ENCODE assay signal across 23 cellular contexts in the genomic region with DNA sequence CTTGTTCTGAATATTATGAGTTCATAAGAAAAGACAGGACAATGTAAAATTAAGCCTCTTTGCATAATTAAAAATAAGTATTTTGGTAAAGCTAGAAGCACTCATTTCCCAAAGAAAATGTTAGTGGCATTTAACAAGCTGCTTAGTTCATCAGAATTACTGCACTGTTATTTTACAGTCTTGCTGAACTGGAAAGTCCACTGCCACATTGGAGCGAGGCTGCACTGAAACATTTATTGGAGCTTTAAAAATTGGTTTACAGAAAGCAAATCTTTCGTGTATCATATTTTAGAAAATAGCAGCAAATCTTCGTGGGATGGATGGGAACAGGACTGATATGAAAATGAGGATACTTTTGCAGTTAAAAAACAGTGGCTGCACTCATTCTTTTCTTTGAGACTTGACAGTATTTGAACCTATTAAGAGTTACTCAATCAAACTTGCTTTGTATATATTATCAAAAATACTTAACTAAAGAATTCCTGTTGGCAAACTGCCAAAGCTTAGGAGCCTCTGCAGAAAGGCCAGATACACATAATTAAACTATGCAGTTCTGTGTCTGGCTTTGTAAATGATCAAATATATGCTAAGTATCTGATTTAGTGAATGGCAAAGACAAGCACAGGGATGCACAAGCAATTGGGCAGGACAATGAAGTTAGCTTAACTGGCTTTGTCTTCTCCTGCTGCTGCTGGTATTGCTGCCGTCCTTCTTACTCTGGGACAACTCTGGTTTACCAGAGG. TPM values are rescaled to one million over a fixed set of nuclear protein-coding genes. Genes with fewer than 3 reads are reported as not detected.
DNase-seq lines count a peak whose midpoint lies in the region; ATAC-seq and TF ChIP-seq lines count a peak whose summit lies in the region.
"Had no signal": no experiment of that assay in that cellular context is flagged by ENCODE, and none has a peak within 500 bp of the region (broad histone marks: within the 10 kb centered on the region; RNA-seq: fewer than 3 reads in every experiment).

No MANE protein-coding gene starts in this region.

- no TSS peak for BruUV-seq in A673 (replicated peaks; lab: Mats Ljungman, UMichigan)

- H3K27ac Mint-ChIP-seq in CD8-positive, alpha-beta T cell, result no peak overlapping the region
- H3K27ac Mint-ChIP-seq: activated CD8-positive, alpha-beta memory T cell treated with anti-CD3 and anti-CD28 coated beads, Interleukin-2, amount 10 ng/mL, durations not matched to agents 7 days and 5 days; activated naive CD4-positive, alpha-beta T cell treated with anti-CD3 and anti-CD28 coated beads, Interleukin-2, amount 50 U/mL, for 24 hours; activated T-helper 1 cell treated with anti-CD3 and anti-CD28 coated beads, Interleukin-12 subunit alpha, Interleukin-12 subunit beta, Interleukin-2, Interleukin-4 antibody, amounts not matched to agents 30 ng/mL and 10 ng/mL and 1 ng/mL, durations not matched to agents 14 hours and 24 hours and 36 hours; endodermal cell; T-helper 1 cell treated with Interleukin-12 subunit alpha and Interleukin-12 subunit beta and Interleukin-4 antibody, amounts not matched to agents 30 μg/mL and 1 μg/mL, for 36 hours; type B pancreatic cell had no signal

- intact Hi-C loops in A673 (cut with micrococcal nuclease; ENCODE audit: unreplicated experiment), result no loop called here
- intact Hi-C loops in CD8-positive, alpha-beta T cell (cut with DNase I, micrococcal nuclease), result no loop called here

- POLR2A ChIA-PET in A673 (lab: Charles Lee; ENCODE audit: low non-redundant PET), result no interaction called here
- POLR2A ChIA-PET in CD8-positive, alpha-beta T cell (lab: Charles Lee), result no interaction called here

- H3K4me1 Mint-ChIP-seq in CD8-positive, alpha-beta T cell (ENCODE audit: low read depth), result no peaks in the 10 kb centered on the region
- H3K4me1 Mint-ChIP-seq: activated CD8-positive, alpha-beta memory T cell treated with anti-CD3 and anti-CD28 coated beads, Interleukin-2, amount 10 ng/mL, durations not matched to agents 7 days and 5 days; activated naive CD4-positive, alpha-beta T cell treated with anti-CD3 and anti-CD28 coated beads, Interleukin-2, amount 50 U/mL, for 24 hours; endodermal cell had no signal

- H3K36me3 ChIP-seq in A673 (ENCODE audit: insufficient read depth, low read length, poor library complexity, severe bottlenecking), result no peaks in the 10 kb centered on the region
- H3K36me3 ChIP-seq in adipocyte (ENCODE audit: control insufficient read depth, insufficient read depth, low read length, severe bottlenecking), result no peaks in the 10 kb centered on the region
- no peaks in the 10 kb centered on the region for H3K36me3 ChIP-seq in CD8-positive, alpha-beta T cell (ENCODE audit: insufficient read depth, low read length)
- H3K36me3 ChIP-seq: ascending aorta, SJCRH30 had no signal

- CTCF ChIA-PET in A673 (lab: Charles Lee), result no interaction called here
- CTCF ChIA-PET in CD8-positive, alpha-beta T cell (lab: Charles Lee), result no interaction called here

- TF ChIP-seq CTCF in A673 (conservative IDR thresholded peaks at IDR 0.05; ENCODE audit: low read depth, low read length), result no peak
- TF ChIP-seq CTCF in CD8-positive, alpha-beta T cell (IDR thresholded peaks at IDR 0.05), result no peak

- H3K9me3 Mint-ChIP-seq in CD8-positive, alpha-beta T cell, result peaks cover 4% of the 10 kb centered on the region
- H3K9me3 Mint-ChIP-seq: activated naive CD4-positive, alpha-beta T cell treated with anti-CD3 and anti-CD28 coated beads, Interleukin-2, amount 50 U/mL, for 24 hours; endodermal cell; type B pancreatic cell had no signal

- H3K9ac ChIP-seq in adipocyte (ENCODE audit: low read length), result no peak overlapping the region

- H3K9me3 ChIP-seq in A673 (ENCODE audit: low read depth, low read length, poor library complexity, severe bottlenecking) (no peaks in the 10 kb centered on the region), adipocyte (ENCODE audit: control insufficient read depth, low read length) (no peaks in the 10 kb centered on the region)
- H3K9me3 ChIP-seq in CD8-positive, alpha-beta T cell (ENCODE audit: low read length), result no peaks in the 10 kb centered on the region
- H3K9me3 ChIP-seq: ascending aorta, SJCRH30 had no signal

- DNase-seq in A673 (ENCODE audit: low spot score) (peak; percentile 31), HT-29 (ENCODE audit: low spot score) (peak; percentile 6), adipocyte (ENCODE audit: low read depth) (peak; percentile 33), iris pigment epithelial cell (ENCODE audit: low read depth) (peak; percentile 73), COR-L47 (lab: John Stamatoyannopoulos, UW) (no peak)
- no peak for DNase-seq in CD8-positive, alpha-beta T cell
- DNase-seq: activated CD4-positive, alpha-beta T cell treated with anti-CD3 and anti-CD28 coated beads for 4 hours; activated CD8-positive, alpha-beta memory T cell treated with anti-CD3 and anti-CD28 coated beads, Interleukin-2, amount 10 ng/mL, durations not matched to agents 7 days and 5 days; DMS153; endodermal cell; GF-D8; glutamatergic neuron; HCEC 1CT; KBM-7; NCI-H187 treated with DMSO at 0.1 percent for 48 hours; NCI-H345; SJCRH30 had no signal

- H3K4me1 ChIP-seq in A673 (ENCODE audit: insufficient read depth, low read length, poor library complexity, severe bottlenecking) (no peaks in the 10 kb centered on the region), adipocyte (ENCODE audit: control insufficient read depth, insufficient read depth, low read length) (no peaks in the 10 kb centered on the region)
- no peaks in the 10 kb centered on the region for H3K4me1 ChIP-seq in CD8-positive, alpha-beta T cell (ENCODE audit: insufficient read depth, low read length)
- H3K4me1 ChIP-seq: ascending aorta, SJCRH30 had no signal

- H3K27ac ChIP-seq in A673 (ENCODE audit: low read depth, low read length, poor library complexity, severe bottlenecking), result no peak overlapping the region
- no peak overlapping the region for H3K27ac ChIP-seq in CD8-positive, alpha-beta T cell (ENCODE audit: low read depth, low read length)
- H3K27ac ChIP-seq: ascending aorta, SJCRH30 had no signal

- H3K27me3 ChIP-seq in A673 (replicated peaks; ENCODE audit: insufficient read depth, low read depth, low read length, poor library complexity) (no peaks in the 10 kb centered on the region), adipocyte (replicated peaks; ENCODE audit: control insufficient read depth, insufficient read depth, low read length) (peaks cover 34% of the 10 kb centered on the region)
- H3K27me3 ChIP-seq in CD8-positive, alpha-beta T cell (ENCODE audit: insufficient read depth, low read length), result no peaks in the 10 kb centered on the region
- H3K27me3 ChIP-seq: ascending aorta, SJCRH30 had no signal

- H3K36me3 Mint-ChIP-seq in CD8-positive, alpha-beta T cell, result no peaks in the 10 kb centered on the region
- H3K36me3 Mint-ChIP-seq: activated CD8-positive, alpha-beta memory T cell treated with anti-CD3 and anti-CD28 coated beads, Interleukin-2, amount 10 ng/mL, durations not matched to agents 7 days and 5 days; activated naive CD4-positive, alpha-beta T cell treated with anti-CD3 and anti-CD28 coated beads, Interleukin-2, amount 50 U/mL, for 24 hours; type B pancreatic cell had no signal

- H3K4me3 ChIP-seq in A673 (ENCODE audit: low read depth, low read length, poor library complexity, severe bottlenecking) (no peak overlapping the region), adipocyte (ENCODE audit: low read length) (no peak overlapping the region)
- H3K4me3 ChIP-seq in CD8-positive, alpha-beta T cell (ENCODE audit: low read depth, low read length), result no peak overlapping the region
- H3K4me3 ChIP-seq: ascending aorta, SJCRH30 had no signal

- no peaks in the 10 kb centered on the region for H3K27me3 Mint-ChIP-seq in CD8-positive, alpha-beta T cell (ENCODE audit: low read depth)
- H3K27me3 Mint-ChIP-seq: activated CD8-positive, alpha-beta memory T cell treated with anti-CD3 and anti-CD28 coated beads, Interleukin-2, amount 10 ng/mL, durations not matched to agents 7 days and 5 days; type B pancreatic cell had no signal

- no peak for ATAC-seq in HG02759 (IDR thresholded peaks at IDR 0.05; ENCODE audit: unreplicated experiment)
- ATAC-seq in CD8-positive, alpha-beta T cell, result no peak
- ATAC-seq: activated CD8-positive, alpha-beta memory T cell treated with anti-CD3 and anti-CD28 coated beads, Interleukin-2, amount 10 ng/mL, durations not matched to agents 7 days and 5 days had no signal

- no peak overlapping the region for H3K4me3 Mint-ChIP-seq in CD8-positive, alpha-beta T cell
- H3K4me3 Mint-ChIP-seq: activated CD8-positive, alpha-beta memory T cell treated with anti-CD3 and anti-CD28 coated beads, Interleukin-2, amount 10 ng/mL, durations not matched to agents 7 days and 5 days; activated naive CD4-positive, alpha-beta T cell treated with anti-CD3 and anti-CD28 coated beads, Interleukin-2, amount 50 U/mL, for 24 hours; activated T-helper 1 cell treated with anti-CD3 and anti-CD28 coated beads, Interleukin-12 subunit alpha, Interleukin-12 subunit beta, Interleukin-2, Interleukin-4 antibody, amounts not matched to agents 30 ng/mL and 10 ng/mL and 1 ng/mL, durations not matched to agents 14 hours and 24 hours and 36 hours; endodermal cell; T-helper 1 cell treated with Interleukin-12 subunit alpha and Interleukin-12 subunit beta and Interleukin-4 antibody, amounts not matched to agents 30 μg/mL and 1 μg/mL, for 36 hours; type B pancreatic cell had no signal

RNA-seq across cellular contexts. Expression of a gene that starts 16.5 kb away (rescaled TPM):
- 5.9 and 6.6 TPM in 2 replicates for total RNA-seq in A673 (2021)
- total RNA-seq in HT-29 (2014; rRNA removed; shearing (Covaris generic)), result not detected in 2 replicates
- total RNA-seq in CD8-positive, alpha-beta T cell, result not detected
- total RNA-seq: activated CD8-positive, alpha-beta memory T cell treated with anti-CD3 and anti-CD28 coated beads, Interleukin-2, amount 10 ng/mL, durations not matched to agents 7 days and 5 days; activated T-helper 1 cell treated with anti-CD3 and anti-CD28 coated beads, Interleukin-12 subunit alpha, Interleukin-12 subunit beta, Interleukin-2, Interleukin-4 antibody, amounts not matched to agents 30 ng/mL and 10 ng/mL and 1 ng/mL, durations not matched to agents 14 hours and 24 hours and 36 hours had no signal

Comparison
In these comparisons a context has a peak if more than half of its experiments do, and no peak if none do; other contexts are left out.
1. DNase-seq: peak in A673 (single experiment), HT-29 (single experiment), adipocyte (single experiment) and iris pigment epithelial cell (single experiment); none in COR-L47 (single experiment) and CD8-positive, alpha-beta T cell (0 of 7).